In the genomic region with DNA sequence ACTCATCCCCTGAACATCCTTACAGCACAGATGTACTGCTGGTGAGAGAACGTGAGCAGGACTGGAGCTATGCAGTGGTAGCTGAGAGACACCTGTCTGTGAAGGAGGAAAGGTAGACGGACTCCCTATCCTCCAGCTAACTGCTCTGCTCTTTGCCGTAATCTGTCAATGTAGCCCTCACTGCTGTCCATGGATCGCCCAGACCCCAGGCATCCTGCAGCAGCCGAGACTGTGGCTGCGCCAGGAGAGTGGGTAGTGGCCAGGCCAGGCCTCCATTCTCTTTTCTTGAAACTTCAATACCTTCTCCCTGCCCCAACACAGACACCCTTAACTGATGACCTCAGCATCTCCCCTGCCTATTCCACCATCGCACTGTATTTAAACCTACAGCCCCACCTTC, we compare ENCODE assay signal across 37 cellular contexts. TPM values are rescaled to one million over a fixed set of nuclear protein-coding genes. Genes with fewer than 3 reads are reported as not detected.
"Had no signal": no experiment of that assay in that cellular context is flagged by ENCODE, and none has a peak within 500 bp of the region (broad histone marks: within the 10 kb centered on the region; RNA-seq: fewer than 3 reads in every experiment).

No MANE protein-coding gene starts in this region.

- ATAC-seq: activated CD4-positive, alpha-beta T cell treated with anti-CD3 and anti-CD28 coated beads for 36 hours; activated CD8-positive, alpha-beta memory T cell treated with anti-CD3 and anti-CD28 coated beads, Interleukin-2, amount 10 ng/mL, durations not matched to agents 7 days and 5 days; activated CD8-positive, alpha-beta T cell treated with anti-CD3 and anti-CD28 coated beads, Interleukin-2, amount 10 ng/mL, durations not matched to agents 7 days and 5 days; activated naive CD8-positive, alpha-beta T cell treated with anti-CD3 and anti-CD28 coated beads, Interleukin-2, amount 50 U/mL, for 24 hours; body of pancreas; gastroesophageal sphincter had no signal

- H3K27ac ChIP-seq: adrenal gland, body of pancreas, colonic mucosa, epithelial cell of prostate, esophagus squamous epithelium, gastroesophageal sphincter had no signal

- H3K36me3 Mint-ChIP-seq: activated CD4-positive, alpha-beta memory T cell treated with anti-CD3 and anti-CD28 coated beads for 36 hours; activated naive CD4-positive, alpha-beta T cell treated with anti-CD3 and anti-CD28 coated beads, Interleukin-2, amount 50 U/mL, for 24 hours; activated naive CD8-positive, alpha-beta T cell treated with anti-CD3 and anti-CD28 coated beads for 36 hours had no signal

- H3K36me3 ChIP-seq: adrenal gland, colonic mucosa, esophagus squamous epithelium, gastroesophageal sphincter had no signal

- H3K27me3 ChIP-seq: body of pancreas, colonic mucosa had no signal

- H3K4me3 Mint-ChIP-seq: activated CD4-positive, alpha-beta memory T cell treated with anti-CD3 and anti-CD28 coated beads for 36 hours; activated CD4-positive, alpha-beta T cell treated with anti-CD3 and anti-CD28 coated beads for 36 hours; activated CD4-positive, alpha-beta T cell treated with anti-CD3 and anti-CD28 coated beads, Interleukin-2, amount 10 ng/mL, durations not matched to agents 24 days and 14 days; activated CD8-positive, alpha-beta memory T cell treated with anti-CD3 and anti-CD28 coated beads, Interleukin-2, amount 10 ng/mL, durations not matched to agents 7 days and 5 days; activated CD8-positive, alpha-beta T cell treated with anti-CD3 and anti-CD28 coated beads, Interleukin-2, amount 10 ng/mL, durations not matched to agents 7 days and 5 days; activated naive CD4-positive, alpha-beta T cell treated with anti-CD3 and anti-CD28 coated beads for 36 hours; activated naive CD4-positive, alpha-beta T cell treated with anti-CD3 and anti-CD28 coated beads, Interleukin-2, amount 50 U/mL, for 24 hours; activated naive CD8-positive, alpha-beta T cell treated with anti-CD3 and anti-CD28 coated beads for 36 hours; activated naive CD8-positive, alpha-beta T cell treated with anti-CD3 and anti-CD28 coated beads, Interleukin-2, amount 50 U/mL, for 24 hours; activated T-helper 1 cell treated with anti-CD3 and anti-CD28 coated beads, Interleukin-12 subunit alpha, Interleukin-12 subunit beta, Interleukin-2, Interleukin-4 antibody, amounts not matched to agents 30 ng/mL and 10 ng/mL and 1 ng/mL, durations not matched to agents 14 hours and 24 hours and 36 hours had no signal

- H3K9me3 Mint-ChIP-seq: activated CD4-positive, alpha-beta memory T cell treated with anti-CD3 and anti-CD28 coated beads for 36 hours; activated CD4-positive, alpha-beta T cell treated with anti-CD3 and anti-CD28 coated beads, Interleukin-2, amount 10 ng/mL, durations not matched to agents 24 days and 14 days; activated naive CD4-positive, alpha-beta T cell treated with anti-CD3 and anti-CD28 coated beads for 36 hours; activated naive CD4-positive, alpha-beta T cell treated with anti-CD3 and anti-CD28 coated beads, Interleukin-2, amount 50 U/mL, for 24 hours; activated naive CD8-positive, alpha-beta T cell treated with anti-CD3 and anti-CD28 coated beads for 36 hours; activated naive CD8-positive, alpha-beta T cell treated with anti-CD3 and anti-CD28 coated beads, Interleukin-2, amount 50 U/mL, for 24 hours; activated T-helper 1 cell treated with anti-CD3 and anti-CD28 coated beads, Interleukin-12 subunit alpha, Interleukin-12 subunit beta, Interleukin-2, Interleukin-4 antibody, amounts not matched to agents 30 ng/mL and 10 ng/mL and 1 ng/mL, durations not matched to agents 14 hours and 24 hours and 36 hours; activated T-helper 2 cell treated with anti-CD3 and anti-CD28 coated beads, Interferon-gamma antibody, Interleukin-2, Interleukin-4, amounts not matched to agents 10 μg/mL and 5 μg/mL and 100 μg/mL, durations not matched to agents 14 hours and 24 hours and 36 hours had no signal

- H3K4me1 ChIP-seq: adrenal gland, body of pancreas, colonic mucosa, esophagus squamous epithelium, gastroesophageal sphincter had no signal

- H3K9me3 ChIP-seq: adrenal gland, body of pancreas, colonic mucosa, esophagus squamous epithelium, gastroesophageal sphincter had no signal

- H3K27ac Mint-ChIP-seq: activated CD4-positive, alpha-beta memory T cell treated with anti-CD3 and anti-CD28 coated beads for 36 hours; activated CD4-positive, alpha-beta T cell treated with anti-CD3 and anti-CD28 coated beads for 36 hours; activated CD4-positive, alpha-beta T cell treated with anti-CD3 and anti-CD28 coated beads, Interleukin-2, amount 10 ng/mL, durations not matched to agents 24 days and 14 days; activated CD8-positive, alpha-beta memory T cell treated with anti-CD3 and anti-CD28 coated beads, Interleukin-2, amount 10 ng/mL, durations not matched to agents 7 days and 5 days; activated CD8-positive, alpha-beta T cell treated with anti-CD3 and anti-CD28 coated beads, Interleukin-2, amount 10 ng/mL, durations not matched to agents 7 days and 5 days; activated naive CD4-positive, alpha-beta T cell treated with anti-CD3 and anti-CD28 coated beads for 36 hours; activated naive CD8-positive, alpha-beta T cell treated with anti-CD3 and anti-CD28 coated beads for 36 hours; activated naive CD8-positive, alpha-beta T cell treated with anti-CD3 and anti-CD28 coated beads, Interleukin-2, amount 50 U/mL, for 24 hours; activated T-helper 1 cell treated with anti-CD3 and anti-CD28 coated beads, Interleukin-12 subunit alpha, Interleukin-12 subunit beta, Interleukin-2, Interleukin-4 antibody, amounts not matched to agents 30 ng/mL and 10 ng/mL and 1 ng/mL, durations not matched to agents 14 hours and 24 hours and 36 hours; activated T-helper 2 cell treated with anti-CD3 and anti-CD28 coated beads, Interferon-gamma antibody, Interleukin-2, Interleukin-4, amounts not matched to agents 10 μg/mL and 5 μg/mL and 100 μg/mL, durations not matched to agents 14 hours and 24 hours and 36 hours had no signal

- H3K4me3 ChIP-seq: adrenal gland, body of pancreas, colonic mucosa, esophagus squamous epithelium, gastroesophageal sphincter had no signal

- DNase-seq: activated CD4-positive, alpha-beta memory T cell treated with anti-CD3 and anti-CD28 coated beads for 36 hours; activated CD4-positive, alpha-beta T cell treated with anti-CD3 and anti-CD28 coated beads for 36 hours; activated CD4-positive, alpha-beta T cell treated with anti-CD3 and anti-CD28 coated beads, Interleukin-2, amount 10 ng/mL, durations not matched to agents 24 days and 14 days; activated CD4-positive, CD25-positive, alpha-beta regulatory T cell; activated CD4-positive, CD25-positive, alpha-beta regulatory T cell treated with anti-CD3 and anti-CD28 coated beads, Interleukin-2, amount 50 U/mL, for 72 hours; activated CD8-positive, alpha-beta memory T cell treated with anti-CD3 and anti-CD28 coated beads, Interleukin-2, amount 10 ng/mL, durations not matched to agents 7 days and 5 days; activated CD8-positive, alpha-beta memory T cell treated with anti-CD3 and anti-CD28 coated beads, Interleukin-2, amount 50 U/mL, for 4 hours; activated CD8-positive, alpha-beta T cell treated with anti-CD3 and anti-CD28 coated beads, Interleukin-2, amount 10 ng/mL, durations not matched to agents 7 days and 5 days; activated effector memory CD4-positive, alpha-beta T cell treated with anti-CD3 and anti-CD28 coated beads, Interleukin-2, amount 50 U/mL, for 16 hours; activated naive CD4-positive, alpha-beta T cell treated with anti-CD3 and anti-CD28 coated beads for 36 hours; activated naive CD8-positive, alpha-beta T cell treated with anti-CD3 and anti-CD28 coated beads for 36 hours; activated naive CD8-positive, alpha-beta T cell treated with anti-CD3 and anti-CD28 coated beads, Interleukin-2, amount 50 U/mL, for 24 hours; activated T-cell treated with anti-CD3 and anti-CD28 coated beads, Interleukin-2, amount 50 U/mL, for 1 hour; activated T-cell treated with anti-CD3 and anti-CD28 coated beads, Interleukin-2, amount 50 U/mL, for 48 hours; adrenal gland; amygdala; body of pancreas; caudate nucleus; colonic mucosa; effector CD8-positive, alpha-beta T cell; esophagus squamous epithelium; foreskin melanocyte; T-helper 2 cell had no signal

- H3K4me1 Mint-ChIP-seq: activated CD4-positive, alpha-beta T cell treated with anti-CD3 and anti-CD28 coated beads for 36 hours; activated CD4-positive, alpha-beta T cell treated with anti-CD3 and anti-CD28 coated beads, Interleukin-2, amount 10 ng/mL, durations not matched to agents 24 days and 14 days; activated CD8-positive, alpha-beta memory T cell treated with anti-CD3 and anti-CD28 coated beads, Interleukin-2, amount 10 ng/mL, durations not matched to agents 7 days and 5 days; activated naive CD4-positive, alpha-beta T cell treated with anti-CD3 and anti-CD28 coated beads, Interleukin-2, amount 50 U/mL, for 24 hours; activated naive CD8-positive, alpha-beta T cell treated with anti-CD3 and anti-CD28 coated beads for 36 hours; activated naive CD8-positive, alpha-beta T cell treated with anti-CD3 and anti-CD28 coated beads, Interleukin-2, amount 50 U/mL, for 24 hours had no signal

- FAIRE-seq: endometrium, endothelial cell of umbilical vein had no signal

RNA-seq across cellular contexts. Expression of a gene that starts 44.5 kb away (rescaled TPM):
- total RNA-seq: activated CD4-positive, alpha-beta memory T cell treated with anti-CD3 and anti-CD28 coated beads for 36 hours; activated CD4-positive, alpha-beta T cell treated with anti-CD3 and anti-CD28 coated beads, Interleukin-2, amount 10 ng/mL, durations not matched to agents 24 days and 14 days; activated CD8-positive, alpha-beta memory T cell treated with anti-CD3 and anti-CD28 coated beads for 36 hours; activated CD8-positive, alpha-beta memory T cell treated with anti-CD3 and anti-CD28 coated beads, Interleukin-2, amount 10 ng/mL, durations not matched to agents 7 days and 5 days; activated CD8-positive, alpha-beta T cell treated with anti-CD3 and anti-CD28 coated beads, Interleukin-2, amount 10 ng/mL, durations not matched to agents 7 days and 5 days; activated naive CD8-positive, alpha-beta T cell treated with anti-CD3 and anti-CD28 coated beads for 36 hours; activated T-helper 1 cell treated with anti-CD3 and anti-CD28 coated beads, Interleukin-12 subunit alpha, Interleukin-12 subunit beta, Interleukin-2, Interleukin-4 antibody, amounts not matched to agents 30 ng/mL and 10 ng/mL and 1 ng/mL, durations not matched to agents 14 hours and 24 hours and 36 hours; dermis microvascular lymphatic vessel endothelial cell; endothelial cell of umbilical vein; esophagus squamous epithelium; fibroblast of lung; fibroblast of villous mesenchyme; glomerular endothelial cell; T-helper 1 cell treated with Interleukin-12 subunit alpha and Interleukin-12 subunit beta and Interleukin-4 antibody, amounts not matched to agents 30 ng/mL and 1 ng/mL, for 36 hours had no signal
- polyA plus RNA-seq: aorta, fibroblast of lung had no signal
